38 cellular contexts compared by ENCODE assay signal in the genomic region with DNA sequence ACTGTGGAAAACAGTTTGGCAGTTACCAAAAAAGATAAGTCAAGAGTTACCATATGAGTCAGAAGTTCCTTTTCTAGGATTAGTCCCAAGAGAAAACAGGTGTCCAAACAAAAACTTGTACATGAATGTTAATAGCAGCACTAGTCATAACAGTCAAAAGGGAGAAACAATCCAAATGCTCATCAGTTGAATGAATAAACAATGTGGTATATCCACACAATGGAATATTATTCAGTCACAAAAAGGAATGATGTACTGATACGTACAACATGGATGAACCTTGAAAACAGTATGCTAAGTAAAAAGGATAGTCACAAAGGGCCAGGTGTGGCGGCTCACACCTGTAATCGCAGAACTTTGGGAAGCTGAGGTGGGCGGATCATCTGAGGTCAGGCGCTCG.
"Had no signal": no experiment of that assay in that cellular context is flagged by ENCODE, and none has a peak within 500 bp of the region (broad histone marks: within the 10 kb centered on the region; RNA-seq: fewer than 3 reads in every experiment).

No MANE protein-coding gene starts in this region.

- H3K4me3 Mint-ChIP-seq: activated B cell treated with CpG ODN at 0.5 μM for 24 hours; activated CD4-positive, alpha-beta memory T cell treated with anti-CD3 and anti-CD28 coated beads for 36 hours; activated naive CD4-positive, alpha-beta T cell treated with anti-CD3 and anti-CD28 coated beads for 36 hours; activated T-cell treated with anti-CD3 and anti-CD28 coated beads, Interleukin-2, amount 50 U/mL, for 4 hours; activated T-helper 1 cell treated with anti-CD3 and anti-CD28 coated beads, Interleukin-12 subunit alpha, Interleukin-12 subunit beta, Interleukin-2, Interleukin-4 antibody, amounts not matched to agents 30 ng/mL and 10 ng/mL and 1 ng/mL, durations not matched to agents 14 hours and 24 hours and 36 hours had no signal

- DNase-seq: activated B cell treated with CpG ODN at 0.5 μM for 24 hours; activated CD4-positive, alpha-beta memory T cell treated with anti-CD3 and anti-CD28 coated beads for 36 hours; activated CD4-positive, alpha-beta T cell treated with anti-CD3 and anti-CD28 coated beads for 4 hours; activated CD4-positive, alpha-beta T cell treated with anti-CD3 and anti-CD28 coated beads, Interleukin-2, amount 50 U/mL, for 1 hour; activated CD4-positive, CD25-positive, alpha-beta regulatory T cell treated with anti-CD3 and anti-CD28 coated beads, Interleukin-2, amount 50 U/mL, for 72 hours; activated CD8-positive, alpha-beta memory T cell treated with anti-CD3 and anti-CD28 coated beads, Interleukin-2, amount 50 U/mL, for 4 hours; activated gamma-delta T cell treated with Interleukin-2 at 50 U/mL for 16 hours; activated naive CD4-positive, alpha-beta T cell treated with anti-CD3 and anti-CD28 coated beads for 36 hours; activated T-cell treated with anti-CD3 and anti-CD28 coated beads for 4 hours; activated T-cell treated with anti-CD3 and anti-CD28 coated beads, Interleukin-2, amount 50 U/mL, for 4 hours; anterior cingulate cortex; brain microvascular endothelial cell; central memory CD4-positive, alpha-beta T cell; Kasumi-1; MM.1S; MV-4-11; NCI-H1092; NCI-H146; NCI-H187; NCI-H2029 treated with DMSO at 0.1 percent for 48 hours; NCI-H2107; NCI-H2171; NCI-H510A; NCI-H526; NCI-H748 treated with DMSO at 0.1 percent for 48 hours; NK-92 treated with Interleukin-12 subunit alpha and Interleukin-12 subunit beta, amount 100 ng/mL, for 24 hours; PC-3; Peyer's patch; RPMI8226; SHP77 treated with DMSO at 0.1 percent for 48 hours; SW 1271; T-helper 1 cell; T-helper 2 cell; T-helper 9 cell had no signal

- H3K27me3 ChIP-seq: brain microvascular endothelial cell, Peyer's patch, SJSA1 had no signal

- H3K27me3 Mint-ChIP-seq: activated B cell treated with CpG ODN at 0.5 μM for 24 hours; activated CD4-positive, alpha-beta memory T cell treated with anti-CD3 and anti-CD28 coated beads for 36 hours had no signal

- ATAC-seq: activated naive CD4-positive, alpha-beta T cell treated with anti-CD3 and anti-CD28 coated beads, Interleukin-2, amount 50 U/mL, for 72 hours; activated T-cell treated with anti-CD3 and anti-CD28 coated beads, Interleukin-2, amount 50 U/mL, for 4 hours; PC-3 had no signal

- H3K4me1 ChIP-seq: Peyer's patch, SJSA1 had no signal

- H3K4me3 ChIP-seq: Peyer's patch, SJSA1 had no signal

- H3K27ac Mint-ChIP-seq: activated B cell treated with CpG ODN at 0.5 μM for 24 hours; activated CD4-positive, alpha-beta memory T cell treated with anti-CD3 and anti-CD28 coated beads for 36 hours; activated naive CD4-positive, alpha-beta T cell treated with anti-CD3 and anti-CD28 coated beads for 36 hours; activated naive CD4-positive, alpha-beta T cell treated with anti-CD3 and anti-CD28 coated beads, Interleukin-2, amount 50 U/mL, for 72 hours; activated T-helper 1 cell treated with anti-CD3 and anti-CD28 coated beads, Interleukin-12 subunit alpha, Interleukin-12 subunit beta, Interleukin-2, Interleukin-4 antibody, amounts not matched to agents 30 ng/mL and 10 ng/mL and 1 ng/mL, durations not matched to agents 14 hours and 24 hours and 36 hours had no signal

- H3K27ac ChIP-seq: brain microvascular endothelial cell, Peyer's patch, SJSA1, VCaP had no signal
